ENCODE assay signal across 19 cellular contexts in the genomic region with DNA sequence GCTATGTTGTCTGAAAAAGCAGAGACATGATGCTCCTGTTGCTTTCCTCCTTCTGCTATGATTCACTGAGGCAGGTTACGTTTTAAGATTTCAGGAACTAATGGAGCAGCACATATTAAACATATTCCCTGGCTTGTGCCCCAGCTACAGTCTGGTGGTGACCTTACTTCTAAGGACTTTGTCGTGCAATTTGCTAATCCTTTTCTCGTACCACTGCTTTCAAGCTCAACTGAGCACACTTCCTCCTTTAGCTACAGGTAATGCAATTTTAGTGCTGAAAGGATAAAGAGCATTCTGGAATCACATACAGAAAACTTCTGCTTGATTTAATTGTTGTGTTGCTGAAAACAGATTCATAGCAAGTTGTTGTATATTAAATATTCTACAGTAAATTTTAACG. TPM values are rescaled to one million over a fixed set of nuclear protein-coding genes. Genes with fewer than 3 reads are reported as not detected.
DNase-seq lines count a peak whose midpoint lies in the region; ATAC-seq lines count a peak whose summit lies in the region.
"Had no signal": no experiment of that assay in that cellular context is flagged by ENCODE, and none has a peak within 500 bp of the region (broad histone marks: within the 10 kb centered on the region; RNA-seq: fewer than 3 reads in every experiment).

No MANE protein-coding gene starts in this region.

- no peak for ATAC-seq in left cardiac atrium
- ATAC-seq in naive thymus-derived CD8-positive, alpha-beta T cell, result no peak
- ATAC-seq: CD8-positive, alpha-beta T cell; HCT116 had no signal

- no peaks in the 10 kb centered on the region for H3K9me2 ChIP-seq in Karpas-422 (replicated peaks; ENCODE audit: insufficient read depth, low read length)

- POLR2A ChIA-PET in naive thymus-derived CD8-positive, alpha-beta T cell (lab: Charles Lee), result no interaction called here

- H3K4me3 ChIP-seq in Karpas-422 (ENCODE audit: low read length), result no peak overlapping the region
- H3K4me3 ChIP-seq: BLaER1 treated with 17β-estradiol and CSF1 and Interleukin-3, amounts not matched to agents 10 nM and 100 nM had no signal

- H3K36me3 Mint-ChIP-seq in naive thymus-derived CD8-positive, alpha-beta T cell, result no peaks in the 10 kb centered on the region
- H3K36me3 Mint-ChIP-seq: CD8-positive, alpha-beta T cell had no signal

- H3K4me1 ChIP-seq in Karpas-422 (ENCODE audit: low read length), result peaks cover 12% of the 10 kb centered on the region

- intact Hi-C loops in left cardiac atrium (cut with DNase I), result no loop called here

- H3K4me1 Mint-ChIP-seq in naive thymus-derived CD8-positive, alpha-beta T cell, result no peaks in the 10 kb centered on the region
- H3K4me1 Mint-ChIP-seq: B cell had no signal

- H3K27ac Mint-ChIP-seq in naive thymus-derived CD8-positive, alpha-beta T cell, result no peak overlapping the region
- H3K27ac Mint-ChIP-seq: B cell; CD8-positive, alpha-beta T cell; HFFc6 had no signal

- H3K9me3 ChIP-seq in Karpas-422 (ENCODE audit: low read length), result no peaks in the 10 kb centered on the region

- H3K4me3 Mint-ChIP-seq in naive thymus-derived CD8-positive, alpha-beta T cell, result no peak overlapping the region
- H3K4me3 Mint-ChIP-seq: B cell; CD8-positive, alpha-beta T cell; HFFc6 had no signal

- no peak overlapping the region for H3K27ac ChIP-seq in Karpas-422 (ENCODE audit: low read length)
- H3K27ac ChIP-seq: BLaER1 treated with 17β-estradiol and CSF1 and Interleukin-3, amounts not matched to agents 10 nM and 100 nM; HL-60 had no signal

- DNase-seq in Karpas-422 (peak; percentile 61), NCI-H82 treated with DMSO at 0.1 percent for 48 hours (lab: John Stamatoyannopoulos, UW; ENCODE audit: unreplicated experiment) (peak; percentile 7), left kidney (ENCODE audit: low read depth, low spot score) (peak; percentile 34), left cardiac atrium (no peak)
- no peak for DNase-seq in naive thymus-derived CD8-positive, alpha-beta T cell
- no peak for DNase-seq in activated CD4-positive, alpha-beta T cell treated with anti-CD3 and anti-CD28 coated beads for 4 hours
- DNase-seq: Calu3; CD8-positive, alpha-beta T cell; DMS79 treated with DMSO at 0.1 percent for 48 hours; GOT3; H7; HFFc6 had no signal

- no peak overlapping the region for H2AFZ ChIP-seq in Karpas-422 (ENCODE audit: low read length)

- H3K27me3 ChIP-seq in Karpas-422 (ENCODE audit: low read length), result no peaks in the 10 kb centered on the region
- H3K27me3 ChIP-seq: BLaER1 treated with 17β-estradiol and CSF1 and Interleukin-3, amounts not matched to agents 10 nM and 100 nM had no signal

- no peaks in the 10 kb centered on the region for H3K36me3 ChIP-seq in Karpas-422 (ENCODE audit: insufficient read depth, low read length)
- H3K36me3 ChIP-seq: BLaER1 treated with 17β-estradiol and CSF1 and Interleukin-3, amounts not matched to agents 10 nM and 100 nM had no signal

- H3K9me3 Mint-ChIP-seq in naive thymus-derived CD8-positive, alpha-beta T cell, result peaks cover 0 to 11% (median 2%) of the 10 kb centered on the region in 9 donors
- H3K9me3 Mint-ChIP-seq: CD8-positive, alpha-beta T cell; HFFc6 had no signal

- H3K9ac ChIP-seq in Karpas-422 (ENCODE audit: low read length), result no peak overlapping the region
- H3K9ac ChIP-seq: BLaER1 treated with 17β-estradiol and CSF1 and Interleukin-3, amounts not matched to agents 10 nM and 100 nM had no signal

- no peak overlapping the region for H3K4me2 ChIP-seq in Karpas-422 (ENCODE audit: low read depth, low read length, poor library complexity, severe bottlenecking)
- H3K4me2 ChIP-seq: BLaER1 treated with 17β-estradiol and CSF1 and Interleukin-3, amounts not matched to agents 10 nM and 100 nM had no signal

- H3K79me2 ChIP-seq in Karpas-422 (ENCODE audit: low read length), result no peaks in the 10 kb centered on the region

- H3K27me3 Mint-ChIP-seq in naive thymus-derived CD8-positive, alpha-beta T cell, result peaks cover 7 to 27% (median 8%) of the 10 kb centered on the region in 5 donors

- no peaks in the 10 kb centered on the region for H4K20me1 ChIP-seq in Karpas-422 (ENCODE audit: insufficient read depth, low read depth, low read length)
- H4K20me1 ChIP-seq: BLaER1 treated with 17β-estradiol and CSF1 and Interleukin-3, amounts not matched to agents 10 nM and 100 nM had no signal

RNA-seq across cellular contexts. Expression of a gene that starts 16.2 kb away (rescaled TPM):
- total RNA-seq in Karpas-422 (2014; rRNA removed; shearing (Covaris generic); ENCODE audit: low replicate concordance), result not detected in 2 replicates
- total RNA-seq in left cardiac atrium, result 1 to 10 TPM; 1.3 to 2.4 TPM
- total RNA-seq in naive thymus-derived CD8-positive, alpha-beta T cell, result not detected
- polyA plus RNA-seq in naive thymus-derived CD8-positive, alpha-beta T cell, result not detected
- total RNA-seq: A172; B cell; CD8-positive, alpha-beta T cell; G401; HT1080 had no signal

Comparison
In these comparisons a context has a peak if more than half of its experiments do, and no peak if none do; other contexts are left out.
1. DNase-seq: peak in Karpas-422 (single experiment), NCI-H82 treated with DMSO at 0.1 percent for 48 hours (single experiment) and left kidney (single experiment); none in left cardiac atrium (single experiment), naive thymus-derived CD8-positive, alpha-beta T cell (0 of 10) and activated CD4-positive, alpha-beta T cell treated with anti-CD3 and anti-CD28 coated beads for 4 hours (0 of 2).